ENCODE assay signal across 9 cellular contexts in genomic region chr3:187016639-187017345, GRCh38.
A peak's percentile ranks its signal among the peaks of the same experiment; 100 is the strongest.
DNase-seq lines count a peak whose midpoint lies in the region; ATAC-seq lines count a peak whose summit lies in the region.
"Had no signal": no experiment of that assay in that cellular context is flagged by ENCODE, and none has a peak within 500 bp of the region (broad histone marks: within the 10 kb centered on the region; RNA-seq: fewer than 3 reads in every experiment).

No MANE protein-coding gene starts in this region.

- H3K9me3 Mint-ChIP-seq in dendritic cell treated with granulocyte-macrophage colony-stimulating factor and Interleukin-4, amounts not matched to agents 40 ng/mL and 50 ng/mL, for 4 days: no peaks in the 10 kb centered on the region
- H3K9me3 Mint-ChIP-seq: H9 had no signal

- H3K36me3 Mint-ChIP-seq in dendritic cell treated with granulocyte-macrophage colony-stimulating factor and Interleukin-4, amounts not matched to agents 40 ng/mL and 50 ng/mL, for 4 days (ENCODE audit: low read depth): peaks cover 95% of the 10 kb centered on the region

- intact Hi-C loops in dendritic cell treated with granulocyte-macrophage colony-stimulating factor and Interleukin-4, amounts not matched to agents 40 ng/mL and 50 ng/mL, for 4 days (cut with micrococcal nuclease): loop anchor here (10.0 kb wide), 1 partner anchor 62 kb away; no protein-coding TSS in a partner anchor

- no peak overlapping the region for H3K4me3 Mint-ChIP-seq in dendritic cell treated with granulocyte-macrophage colony-stimulating factor and Interleukin-4, amounts not matched to agents 40 ng/mL and 50 ng/mL, for 4 days
- H3K4me3 Mint-ChIP-seq: H9 had no signal

- DNase-seq in HPDE6-E6E7 (ENCODE audit: extremely low spot score) (peak; percentile 29), renal cortical epithelial cell (ENCODE audit: low read depth) (peak; percentile 98), HT-29 (ENCODE audit: low spot score) (no peak)
- DNase-seq: cerebellar nuclear complex, H9 had no signal

- no peaks in the 10 kb centered on the region for H3K27me3 Mint-ChIP-seq in dendritic cell treated with granulocyte-macrophage colony-stimulating factor and Interleukin-4, amounts not matched to agents 40 ng/mL and 50 ng/mL, for 4 days

- peak overlapping the region; percentile 41 for H3K27ac Mint-ChIP-seq in dendritic cell treated with granulocyte-macrophage colony-stimulating factor and Interleukin-4, amounts not matched to agents 40 ng/mL and 50 ng/mL, for 4 days

- peaks cover 67% of the 10 kb centered on the region for H3K4me1 Mint-ChIP-seq in dendritic cell treated with granulocyte-macrophage colony-stimulating factor and Interleukin-4, amounts not matched to agents 40 ng/mL and 50 ng/mL, for 4 days (ENCODE audit: low read depth)

- ATAC-seq in GM19351 (IDR thresholded peaks at IDR 0.05; ENCODE audit: unreplicated experiment) (peak; percentile 35), HG03039 (IDR thresholded peaks at IDR 0.05; ENCODE audit: unreplicated experiment) (no peak), HG03159 (IDR thresholded peaks at IDR 0.05; ENCODE audit: unreplicated experiment) (no peak)
